8 cellular contexts compared by ENCODE assay signal in the genomic region with DNA sequence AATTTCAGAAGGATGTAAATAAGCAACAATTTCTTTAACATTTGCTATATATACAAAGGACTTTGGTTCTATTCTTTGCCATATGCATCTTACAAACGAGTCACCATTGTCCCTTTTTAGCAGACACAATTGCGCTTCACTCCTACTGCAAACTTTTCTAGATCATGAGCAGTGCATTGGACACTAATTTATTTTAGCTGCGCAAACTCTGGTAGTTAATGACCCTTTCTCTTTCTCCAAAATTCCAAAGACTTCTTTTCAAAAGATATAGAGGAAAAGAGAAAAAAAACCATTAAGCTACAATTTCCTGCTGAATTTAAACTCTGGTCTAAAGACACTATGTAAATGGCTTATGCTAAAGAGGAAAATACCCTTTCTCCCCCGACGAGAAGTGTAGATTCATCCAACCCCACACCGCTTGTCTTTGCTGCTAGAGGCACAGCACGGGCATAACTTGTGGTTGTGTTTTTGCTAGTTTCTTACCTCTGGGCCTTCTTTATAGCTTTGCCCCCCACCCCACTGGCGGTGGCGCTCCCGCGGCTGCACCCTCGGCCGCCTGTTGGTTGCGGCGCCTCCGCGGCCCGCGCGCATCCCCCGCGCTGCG.
DNase-seq lines count a peak whose midpoint lies in the region; ATAC-seq and TF ChIP-seq lines count a peak whose summit lies in the region.

No MANE protein-coding gene starts in this region.

- H3K4me3 Mint-ChIP-seq in endothelial cell (ENCODE audit: unreplicated experiment) (peak overlapping the region; percentile 89), chondrocyte (ENCODE audit: unreplicated experiment) (no peak overlapping the region)

- 19 to 37% methylated on average over 11 to 23 of the region's 23 CpGs for WGBS in GM23248 (ENCODE audit: low coverage in 1 of 2, low lambda C conversion rate in 2 of 2, missing lambda C conversion rate in 2 of 2), 2 experiments
- 8 to 18% (median 9%) methylated on average over 11 to 23 of the region's 23 CpGs for WGBS in spleen, 5 donors

- no peak overlapping the region for H2AFZ ChIP-seq in GM23248

- in situ Hi-C loops in GM23248 (cut with MboI): loop anchor here (10.0 kb wide), 1 partner anchor 779 kb away; a partner anchor contains a TSS

- H3K9me3 Mint-ChIP-seq in endothelial cell (ENCODE audit: unreplicated experiment): no peaks in the 10 kb centered on the region
- H3K9me3 Mint-ChIP-seq in chondrocyte (ENCODE audit: low read depth): no peaks in the 10 kb centered on the region

- H3K4me1 ChIP-seq in GM23248 (ENCODE audit: insufficient read depth) (no peaks in the 10 kb centered on the region), spleen (peaks cover 8 to 29% (median 19%) of the 10 kb centered on the region in 6 donors)

- H3K36me3 ChIP-seq in GM06990 (ENCODE audit: control insufficient read depth, insufficient read depth, low read length): no peaks in the 10 kb centered on the region
- no peaks in the 10 kb centered on the region for H3K36me3 ChIP-seq in GM23248 (ENCODE audit: low read depth)
- peaks cover 0 to 39% (median 7%) of the 10 kb centered on the region in 6 donors for H3K36me3 ChIP-seq in spleen

- no peaks in the 10 kb centered on the region for H3K79me2 ChIP-seq in GM23248 (ENCODE audit: insufficient read depth)

- no peaks in the 10 kb centered on the region for H3F3A ChIP-seq in GM23248 (ENCODE audit: insufficient read depth)

- no peak for TF ChIP-seq CTCF in GM06990 (IDR thresholded peaks at IDR 0.05; ENCODE audit: insufficient read depth, low read length, poor library complexity, severe bottlenecking)
- TF ChIP-seq CTCF in endothelial cell (IDR thresholded peaks at IDR 0.05; ENCODE audit: unreplicated experiment): no peak
- TF ChIP-seq CTCF in spleen (IDR thresholded peaks at IDR 0.05 in 8 of 11, conservative IDR thresholded peaks at IDR 0.05 in 3 of 11): no peak
- no peak for TF ChIP-seq CTCF in chondrocyte (IDR thresholded peaks at IDR 0.05)
- no peak for TF ChIP-seq CTCF in omental fat pad (IDR thresholded peaks at IDR 0.05)

- no peak overlapping the region for H3K9ac ChIP-seq in GM23248

- no peak for TF ChIP-seq POLR2A in spleen (IDR thresholded peaks at IDR 0.05)

- no peak for ATAC-seq in omental fat pad (ENCODE audit: low FRiP score)

- H3K36me3 Mint-ChIP-seq in endothelial cell (ENCODE audit: low read depth, unreplicated experiment) (no peaks in the 10 kb centered on the region), chondrocyte (ENCODE audit: low read depth) (no peaks in the 10 kb centered on the region)

- H3K9me3 ChIP-seq in GM23248 (ENCODE audit: low read depth) (no peaks in the 10 kb centered on the region), spleen (no peaks in the 10 kb centered on the region)

- H3K27ac Mint-ChIP-seq in endothelial cell (ENCODE audit: unreplicated experiment) (peak overlapping the region; percentile 76), chondrocyte (ENCODE audit: unreplicated experiment) (no peak overlapping the region)

- H3K4me1 Mint-ChIP-seq in endothelial cell (ENCODE audit: unreplicated experiment) (peaks cover 5% of the 10 kb centered on the region), chondrocyte (ENCODE audit: low read depth) (no peaks in the 10 kb centered on the region)

- peak overlapping the region; percentile 12; the same call in 1 of the 2 replicates for H3K4me3 ChIP-seq in GM06990 (replicated peaks; ENCODE audit: low read depth, low read length)
- peak overlapping the region; percentile 55; the same call in 1 of the 2 replicates for H3K4me3 ChIP-seq in GM23248
- peak overlapping the region in 7 of 8 donors; percentile 45 to 77 (median 61) for H3K4me3 ChIP-seq in spleen

- DNase-seq in GM06990 (ENCODE audit: extremely low read depth, insufficient read length) (no peak), GM23248 (peak; percentile 9), NCI-H2171 treated with DMSO at 0.1 percent for 48 hours (lab: John Stamatoyannopoulos, UW) (peak; percentile 65), endothelial cell (ENCODE audit: low spot score) (no peak), spleen (no peak), chondrocyte (ENCODE audit: low spot score) (no peak), omental fat pad (ENCODE audit: low spot score) (no peak)
- DNase-seq in stimulated activated CD4-positive, alpha-beta T cell treated with anti-CD3 and anti-CD28 coated beads, Interleukin-2, amount 100 ng/mL, for 24 hours: no peak

- no peaks in the 10 kb centered on the region for H4K20me1 ChIP-seq in GM23248 (ENCODE audit: insufficient read depth)

- H3K27me3 ChIP-seq in GM06990 (replicated peaks; ENCODE audit: control insufficient read depth, insufficient read depth, low read length): no peaks in the 10 kb centered on the region
- H3K27me3 ChIP-seq in GM23248 (replicated peaks; ENCODE audit: insufficient read depth): peaks cover 90% of the 10 kb centered on the region
- H3K27me3 ChIP-seq in spleen (replicated peaks in 1 of 7): peaks cover 0 to 50% (median 28%) of the 10 kb centered on the region in 7 donors

- H3K9me2 ChIP-seq in GM23248 (ENCODE audit: insufficient read depth): no peaks in the 10 kb centered on the region

- intact Hi-C loops in spleen (cut with DNase I; ENCODE audit: low total_unique reads): loop anchor here (5.0 to 10.0 kb wide), 2 partner anchors 129 to 287 kb away; no protein-coding TSS in a partner anchor

- H3K4me2 ChIP-seq in GM23248 (ENCODE audit: unreplicated experiment): no peak overlapping the region

- H3K27ac ChIP-seq in GM23248 (no peak overlapping the region), spleen (peak overlapping the region in 5 of 8 donors; percentile 60 to 82 (median 70))

- H3K27me3 Mint-ChIP-seq in endothelial cell (ENCODE audit: unreplicated experiment) (no peaks in the 10 kb centered on the region), chondrocyte (ENCODE audit: low read depth) (peaks cover 64% of the 10 kb centered on the region)

Comparison
In these comparisons a context has a peak if more than half of its experiments do, and no peak if none do; other contexts are left out.
1. DNase-seq: peak in GM23248 (single experiment) and NCI-H2171 treated with DMSO at 0.1 percent for 48 hours (single experiment); none in GM06990 (single experiment), endothelial cell (single experiment), spleen (single experiment), chondrocyte (single experiment), stimulated activated CD4-positive, alpha-beta T cell treated with anti-CD3 and anti-CD28 coated beads, Interleukin-2, amount 100 ng/mL, for 24 hours (0 of 2) and omental fat pad (single experiment).
2. Peak in every context shown above with its lines, with median percentiles within 50 percentile points of each other: H3K4me3 ChIP-seq.